Comparison of ENCODE assay signal across 18 cellular contexts in the genomic region with DNA sequence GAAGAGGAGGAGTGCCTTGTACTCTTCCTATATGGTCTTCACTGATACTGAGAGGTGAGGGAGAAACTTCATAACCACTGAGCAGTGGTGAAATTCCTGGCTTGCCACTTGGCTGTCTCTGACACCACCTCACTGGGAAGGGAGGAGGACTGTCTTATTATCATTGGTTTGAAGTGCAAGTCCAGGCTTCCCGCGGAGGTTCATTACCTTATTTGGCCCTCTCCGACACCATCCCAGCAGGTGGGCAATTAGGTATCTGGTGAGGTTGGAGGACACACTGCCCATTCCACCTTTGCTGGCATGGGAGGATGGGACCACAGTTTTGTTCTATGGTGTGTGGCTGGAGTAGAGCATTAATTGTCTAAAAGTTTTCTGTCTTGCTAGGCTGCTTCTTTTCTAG.
DNase-seq lines count a peak whose midpoint lies in the region; ATAC-seq and TF ChIP-seq lines count a peak whose summit lies in the region.
"Had no signal": no experiment of that assay in that cellular context is flagged by ENCODE, and none has a peak within 500 bp of the region (broad histone marks: within the 10 kb centered on the region; RNA-seq: fewer than 3 reads in every experiment).

No MANE protein-coding gene starts in this region.

- H3K27me3 Mint-ChIP-seq in endodermal cell (ENCODE audit: insufficient read depth): no peaks in the 10 kb centered on the region
- H3K27me3 Mint-ChIP-seq: CD4-positive, CD25-positive, alpha-beta regulatory T cell; IgD-negative memory B cell had no signal

- H3K9ac ChIP-seq in NT2/D1 (ENCODE audit: insufficient read length, low read depth) (no peak overlapping the region), endodermal cell (ENCODE audit: extremely low read depth, low read length, poor library complexity, severe bottlenecking) (no peak overlapping the region), mesendoderm (ENCODE audit: low read length) (no peak overlapping the region)

- H3K18ac ChIP-seq in mesendoderm (ENCODE audit: low read length): no peak overlapping the region

- H3K4me3 Mint-ChIP-seq in endodermal cell: no peak overlapping the region
- H3K4me3 Mint-ChIP-seq: CD4-positive, CD25-positive, alpha-beta regulatory T cell; CD8-positive, alpha-beta memory T cell; HFFc6; IgD-negative memory B cell had no signal

- ATAC-seq in gastrocnemius medialis (no peak), GM18861 (IDR thresholded peaks at IDR 0.05; ENCODE audit: unreplicated experiment) (no peak)
- ATAC-seq: HCT116, HepG2 had no signal

- H3K4me1 ChIP-seq in NT2/D1 (ENCODE audit: insufficient read depth, insufficient read length): no peaks in the 10 kb centered on the region
- H3K4me1 ChIP-seq in endodermal cell (ENCODE audit: control insufficient read depth, insufficient read depth, low read length): no peaks in the 10 kb centered on the region
- no peaks in the 10 kb centered on the region for H3K4me1 ChIP-seq in mesendoderm (ENCODE audit: control insufficient read depth, low read depth, low read length)
- no peaks in the 10 kb centered on the region for H3K4me1 ChIP-seq in gastrocnemius medialis
- H3K4me1 ChIP-seq: BE2C, Caco-2 had no signal

- H2AK5ac ChIP-seq in mesendoderm (ENCODE audit: low read length): no peak overlapping the region

- H3K36me3 Mint-ChIP-seq in endodermal cell (ENCODE audit: low read depth): no peaks in the 10 kb centered on the region
- H3K36me3 Mint-ChIP-seq: CD4-positive, CD25-positive, alpha-beta regulatory T cell; CD8-positive, alpha-beta memory T cell had no signal

- no peak for TF ChIP-seq POLR2A in gastrocnemius medialis (IDR thresholded peaks at IDR 0.05)

- H3K4me1 Mint-ChIP-seq in endodermal cell: peaks cover 8% of the 10 kb centered on the region
- H3K4me1 Mint-ChIP-seq: CD4-positive, CD25-positive, alpha-beta regulatory T cell; CD8-positive, alpha-beta memory T cell; IgD-negative memory B cell had no signal

- H2BK5ac ChIP-seq in mesendoderm (ENCODE audit: low read length): no peak overlapping the region

- DNase-seq in NT2/D1 (ENCODE audit: low read depth, low spot score) (peak; percentile 36), endodermal cell (peak; percentile 75), mesendoderm (peak; percentile 14), activated gamma-delta T cell treated with Interleukin-2 at 50 U/mL for 16 hours (no peak), gastrocnemius medialis (no peak)
- DNase-seq: ACHN; BE2C; C1 segment of cervical spinal cord; Caco-2; CD4-positive, CD25-positive, alpha-beta regulatory T cell; CD8-positive, alpha-beta memory T cell; GDM1; HFFc6; KBM-7 had no signal

- H3K9me3 ChIP-seq in NT2/D1 (ENCODE audit: insufficient read depth, low read length) (no peaks in the 10 kb centered on the region), endodermal cell (ENCODE audit: control insufficient read depth, low read length) (no peaks in the 10 kb centered on the region), gastrocnemius medialis (no peaks in the 10 kb centered on the region)
- H3K9me3 ChIP-seq: BE2C, Caco-2 had no signal

- H3K4ac ChIP-seq in mesendoderm (ENCODE audit: low read depth, low read length): no peak overlapping the region

- peak overlapping the region; percentile 22 for H3K27ac Mint-ChIP-seq in endodermal cell
- H3K27ac Mint-ChIP-seq: CD4-positive, CD25-positive, alpha-beta regulatory T cell; CD8-positive, alpha-beta memory T cell; HFFc6; IgD-negative memory B cell had no signal

- intact Hi-C loops in gastrocnemius medialis (cut with DNase I; ENCODE audit: low total_unique reads): no loop called here

- H3K27ac ChIP-seq in endodermal cell (ENCODE audit: low read depth, low read length): no peak overlapping the region
- no peak overlapping the region for H3K27ac ChIP-seq in mesendoderm (ENCODE audit: low read depth, low read length)
- no peak overlapping the region for H3K27ac ChIP-seq in gastrocnemius medialis

- H3K79me1 ChIP-seq in mesendoderm (ENCODE audit: low read length): no peaks in the 10 kb centered on the region

- H3K56ac ChIP-seq in mesendoderm (ENCODE audit: low read length): no peak overlapping the region

- H3K36me3 ChIP-seq in NT2/D1 (ENCODE audit: insufficient read depth, insufficient read length, low read length) (no peaks in the 10 kb centered on the region), endodermal cell (ENCODE audit: control insufficient read depth, insufficient read depth, low read length) (no peaks in the 10 kb centered on the region), mesendoderm (ENCODE audit: control insufficient read depth, insufficient read depth, low read length) (no peaks in the 10 kb centered on the region), gastrocnemius medialis (no peaks in the 10 kb centered on the region)
- H3K36me3 ChIP-seq: BE2C had no signal

- H3K27me3 ChIP-seq in NT2/D1 (ENCODE audit: insufficient read depth, insufficient read length) (no peaks in the 10 kb centered on the region), endodermal cell (ENCODE audit: control insufficient read depth, insufficient read depth, low read length, poor library complexity, severe bottlenecking) (no peaks in the 10 kb centered on the region), mesendoderm (ENCODE audit: insufficient read depth, low read length, poor library complexity) (no peaks in the 10 kb centered on the region), gastrocnemius medialis (no peaks in the 10 kb centered on the region)
- H3K27me3 ChIP-seq: BE2C had no signal

- H4K5ac ChIP-seq in mesendoderm (ENCODE audit: low read length): no peak overlapping the region

- no peak overlapping the region for H2BK15ac ChIP-seq in mesendoderm (replicated peaks; ENCODE audit: low read depth)

- TF ChIP-seq CTCF in endodermal cell (conservative IDR thresholded peaks at IDR 0.05) (no peak), gastrocnemius medialis (IDR thresholded peaks at IDR 0.05 in 4 of 5, conservative IDR thresholded peaks at IDR 0.05 in 1 of 5) (no peak)

- H3K79me2 ChIP-seq in mesendoderm (ENCODE audit: control insufficient read depth, insufficient read depth, low read length): no peaks in the 10 kb centered on the region

- no peak overlapping the region for H4K8ac ChIP-seq in mesendoderm (ENCODE audit: low read depth, low read length)

- 79% methylated on average over 3 of the region's 3 CpGs; no CpG with 5 or more reads in 1 of the 2 experiments for WGBS in endodermal cell (ENCODE audit: insufficient coverage in 1 of 2, insufficient read length in 1 of 2), 2 experiments
- WGBS in mesendoderm (ENCODE audit: extremely low coverage, insufficient coverage, low lambda C conversion rate): no CpG with 5 or more reads among the region's 3 CpGs

- in situ Hi-C loops in gastrocnemius medialis (cut with MboI; ENCODE audit: low sequenced_read_pairs in 4 of 4): no loop called here

- H3K4me3 ChIP-seq in NT2/D1 (ENCODE audit: insufficient read length, low read depth): no peak overlapping the region
- H3K4me3 ChIP-seq in endodermal cell (ENCODE audit: low read length): no peak overlapping the region
- H3K4me3 ChIP-seq in mesendoderm (ENCODE audit: low read length): no peak overlapping the region
- H3K4me3 ChIP-seq in gastrocnemius medialis: no peak overlapping the region

- no peak overlapping the region for H3K23ac ChIP-seq in mesendoderm (ENCODE audit: low read length)

- H3K4me2 ChIP-seq in mesendoderm (ENCODE audit: low read length): no peak overlapping the region

- H3K9me3 Mint-ChIP-seq in endodermal cell: no peaks in the 10 kb centered on the region
- H3K9me3 Mint-ChIP-seq: IgD-negative memory B cell had no signal

- H2BK120ac ChIP-seq in mesendoderm (ENCODE audit: low read depth, low read length): no peak overlapping the region

Comparison
In these comparisons a context has a peak if more than half of its experiments do, and no peak if none do; other contexts are left out.
1. DNase-seq: peak in NT2/D1 (single experiment), endodermal cell (single experiment) and mesendoderm (single experiment); none in activated gamma-delta T cell treated with Interleukin-2 at 50 U/mL for 16 hours (single experiment) and gastrocnemius medialis (0 of 2).